20 cellular contexts compared by ENCODE assay signal in the genomic region with DNA sequence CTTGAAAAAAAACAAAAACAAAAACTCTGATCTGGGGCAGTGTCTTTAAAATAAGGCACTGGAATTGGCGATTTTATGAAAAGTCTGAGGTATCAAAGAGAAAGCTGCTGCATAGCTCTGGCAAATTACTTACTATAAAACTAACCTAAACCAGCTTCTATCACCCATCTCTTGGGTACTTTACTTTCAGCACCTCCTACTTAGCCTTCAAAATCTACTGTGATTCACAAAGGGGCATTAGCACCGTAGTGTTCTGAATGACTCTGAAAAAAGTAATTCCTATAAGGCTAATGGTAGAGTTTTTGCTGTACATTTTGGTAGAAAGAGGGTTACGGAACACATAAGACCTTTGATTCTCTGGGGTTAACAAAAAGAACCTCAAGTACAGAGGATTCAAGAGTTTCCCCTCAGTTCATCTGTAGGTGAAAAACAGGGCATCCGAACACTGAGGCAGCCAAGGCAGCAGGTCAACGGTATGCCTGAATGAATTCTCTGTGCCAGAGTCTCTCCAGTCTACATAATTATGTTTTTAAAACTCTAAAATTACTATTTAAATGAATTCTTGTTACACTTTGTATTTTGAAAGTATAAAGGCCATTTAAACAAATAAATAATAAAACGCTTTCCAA.
A peak's percentile ranks its signal among the peaks of the same experiment; 100 is the strongest.
DNase-seq lines count a peak whose midpoint lies in the region; ATAC-seq lines count a peak whose summit lies in the region.
"Had no signal": no experiment of that assay in that cellular context is flagged by ENCODE, and none has a peak within 500 bp of the region (broad histone marks: within the 10 kb centered on the region; RNA-seq: fewer than 3 reads in every experiment).

No MANE protein-coding gene starts in this region.

- peaks cover 6% of the 10 kb centered on the region; the same call in 1 of the 2 replicates for H3K4me1 ChIP-seq in GM23248 (ENCODE audit: insufficient read depth)
- H3K4me1 ChIP-seq: HAP-1, left ventricle myocardium inferior, right lobe of liver had no signal

- no peaks in the 10 kb centered on the region for H3K27me3 ChIP-seq in GM23248 (replicated peaks; ENCODE audit: insufficient read depth)
- H3K27me3 ChIP-seq: esophagus muscularis mucosa, right lobe of liver had no signal

- H3K27ac Mint-ChIP-seq in activated T-cell treated with anti-CD3 and anti-CD28 coated beads, Interleukin-2, amount 50 U/mL, for 24 hours = peak overlapping the region; percentile 83
- H3K27ac Mint-ChIP-seq in activated naive CD8-positive, alpha-beta T cell treated with anti-CD3 and anti-CD28 coated beads, Interleukin-2, amount 10 ng/mL, durations not matched to agents 7 days and 5 days = peak overlapping the region; percentile 2
- peak overlapping the region; percentile 56 for H3K27ac Mint-ChIP-seq in stimulated activated effector memory CD8-positive, alpha-beta T cell treated with anti-CD3 and anti-CD28 coated beads, Interleukin-12 subunit alpha, Interleukin-12 subunit beta, amount 100 ng/mL, for 72 hours
- H3K27ac Mint-ChIP-seq: stimulated activated naive B cell treated with anti-CD40 and anti-IgM and Interleukin-4, amounts not matched to agents 10 μg/mL and 1 μg/mL and 100 μg/mL, for 72 hours had no signal

- no peaks in the 10 kb centered on the region for H3K27me3 Mint-ChIP-seq in activated T-cell treated with anti-CD3 and anti-CD28 coated beads, Interleukin-2, amount 50 U/mL, for 24 hours
- no peaks in the 10 kb centered on the region for H3K27me3 Mint-ChIP-seq in activated naive CD8-positive, alpha-beta T cell treated with anti-CD3 and anti-CD28 coated beads, Interleukin-2, amount 10 ng/mL, durations not matched to agents 7 days and 5 days
- H3K27me3 Mint-ChIP-seq: stimulated activated naive B cell treated with anti-CD40 and anti-IgM and Interleukin-4, amounts not matched to agents 10 μg/mL and 1 μg/mL and 100 μg/mL, for 72 hours had no signal

- peaks cover 97% of the 10 kb centered on the region for H3K79me2 ChIP-seq in GM23248 (ENCODE audit: insufficient read depth)

- H3F3A ChIP-seq in GM23248 (ENCODE audit: insufficient read depth) = peaks cover 57% of the 10 kb centered on the region; the same call in 1 of the 2 replicates

- H3K9me3 Mint-ChIP-seq in activated T-cell treated with anti-CD3 and anti-CD28 coated beads, Interleukin-2, amount 50 U/mL, for 24 hours = no peaks in the 10 kb centered on the region
- H3K9me3 Mint-ChIP-seq in activated naive CD8-positive, alpha-beta T cell treated with anti-CD3 and anti-CD28 coated beads, Interleukin-2, amount 10 ng/mL, durations not matched to agents 7 days and 5 days = no peaks in the 10 kb centered on the region
- no peaks in the 10 kb centered on the region for H3K9me3 Mint-ChIP-seq in stimulated activated effector memory CD8-positive, alpha-beta T cell treated with anti-CD3 and anti-CD28 coated beads, Interleukin-12 subunit alpha, Interleukin-12 subunit beta, amount 100 ng/mL, for 72 hours
- H3K9me3 Mint-ChIP-seq: stimulated activated naive B cell treated with anti-CD40 and anti-IgM and Interleukin-4, amounts not matched to agents 10 μg/mL and 1 μg/mL and 100 μg/mL, for 72 hours had no signal

- no peaks in the 10 kb centered on the region for H4K20me1 ChIP-seq in GM23248 (ENCODE audit: insufficient read depth)

- DNase-seq in activated T-cell treated with anti-CD3 and anti-CD28 coated beads, Interleukin-2, amount 50 U/mL, for 24 hours = no peak
- DNase-seq in activated T-cell treated with anti-CD3 and anti-CD28 coated beads, Interleukin-2, amount 50 U/mL, for 48 hours = no peak
- DNase-seq in GM23248 = no peak
- no peak for DNase-seq in activated naive CD8-positive, alpha-beta T cell treated with anti-CD3 and anti-CD28 coated beads, Interleukin-2, amount 10 ng/mL, durations not matched to agents 7 days and 5 days
- DNase-seq in stimulated activated effector memory CD8-positive, alpha-beta T cell treated with anti-CD3 and anti-CD28 coated beads, Interleukin-12 subunit alpha, Interleukin-12 subunit beta, amount 100 ng/mL, for 72 hours (ENCODE audit: low spot score in 2 of 2) = no peak
- DNase-seq in NCI-H748 treated with DMSO at 0.1 percent for 48 hours (lab: John Stamatoyannopoulos, UW) = no peak
- DNase-seq in mesenteric fat pad (ENCODE audit: low spot score) = no peak
- DNase-seq: DMS79; glutamatergic neuron; KG1; left ventricle myocardium inferior; NCI-H526 treated with DMSO at 0.1 percent for 48 hours; right lobe of liver; SIG-M5; stimulated activated naive B cell treated with anti-CD40 and anti-IgM and Interleukin-4, amounts not matched to agents 10 μg/mL and 1 μg/mL and 100 μg/mL, for 72 hours; T-helper 9 cell; trophoblast cell had no signal

- H3K4me3 Mint-ChIP-seq in activated T-cell treated with anti-CD3 and anti-CD28 coated beads, Interleukin-2, amount 50 U/mL, for 24 hours = no peak overlapping the region
- H3K4me3 Mint-ChIP-seq in activated naive CD8-positive, alpha-beta T cell treated with anti-CD3 and anti-CD28 coated beads, Interleukin-2, amount 10 ng/mL, durations not matched to agents 7 days and 5 days = no peak overlapping the region
- no peak overlapping the region for H3K4me3 Mint-ChIP-seq in stimulated activated effector memory CD8-positive, alpha-beta T cell treated with anti-CD3 and anti-CD28 coated beads, Interleukin-12 subunit alpha, Interleukin-12 subunit beta, amount 100 ng/mL, for 72 hours
- H3K4me3 Mint-ChIP-seq: stimulated activated naive B cell treated with anti-CD40 and anti-IgM and Interleukin-4, amounts not matched to agents 10 μg/mL and 1 μg/mL and 100 μg/mL, for 72 hours had no signal

- in situ Hi-C loops in GM23248 (cut with MboI) = no loop called here

- no peaks in the 10 kb centered on the region for H3K9me3 ChIP-seq in GM23248 (ENCODE audit: low read depth)
- H3K9me3 ChIP-seq: esophagus muscularis mucosa, HAP-1, left ventricle myocardium inferior, right lobe of liver had no signal

- no peak for ATAC-seq in activated naive CD8-positive, alpha-beta T cell treated with anti-CD3 and anti-CD28 coated beads, Interleukin-2, amount 10 ng/mL, durations not matched to agents 7 days and 5 days (ENCODE audit: low read depth)
- peak; percentile 56 for ATAC-seq in stimulated activated effector memory CD8-positive, alpha-beta T cell treated with anti-CD3 and anti-CD28 coated beads, Interleukin-12 subunit alpha, Interleukin-12 subunit beta, amount 100 ng/mL, for 72 hours
- no peak for ATAC-seq in GM19463 (IDR thresholded peaks at IDR 0.05; ENCODE audit: unreplicated experiment)
- ATAC-seq: right lobe of liver; stimulated activated naive B cell treated with anti-CD40 and anti-IgM and Interleukin-4, amounts not matched to agents 10 μg/mL and 1 μg/mL and 100 μg/mL, for 72 hours had no signal

- H3K4me2 ChIP-seq in GM23248 (ENCODE audit: unreplicated experiment) = peak overlapping the region; percentile 30

- POLR2A ChIA-PET in activated naive CD8-positive, alpha-beta T cell treated with anti-CD3 and anti-CD28 coated beads, Interleukin-2, amount 10 ng/mL, durations not matched to agents 7 days and 5 days (lab: Charles Lee) = interaction anchor here (0.7 to 2.0 kb wide), 2 partner anchors 35 to 104 kb away, joined by 4 to 6 read pairs; partner anchors contain the start of gene CDK17

- H3K36me3 Mint-ChIP-seq in activated T-cell treated with anti-CD3 and anti-CD28 coated beads, Interleukin-2, amount 50 U/mL, for 24 hours (ENCODE audit: low read depth) = peaks cover 75% of the 10 kb centered on the region
- peaks cover 26% of the 10 kb centered on the region for H3K36me3 Mint-ChIP-seq in activated naive CD8-positive, alpha-beta T cell treated with anti-CD3 and anti-CD28 coated beads, Interleukin-2, amount 10 ng/mL, durations not matched to agents 7 days and 5 days
- H3K36me3 Mint-ChIP-seq in stimulated activated effector memory CD8-positive, alpha-beta T cell treated with anti-CD3 and anti-CD28 coated beads, Interleukin-12 subunit alpha, Interleukin-12 subunit beta, amount 100 ng/mL, for 72 hours = peaks cover 84% of the 10 kb centered on the region

- H3K9me2 ChIP-seq in GM23248 (ENCODE audit: insufficient read depth) = no peaks in the 10 kb centered on the region

- WGBS in GM23248 (ENCODE audit: low coverage in 1 of 2, low lambda C conversion rate in 2 of 2, missing lambda C conversion rate in 2 of 2), 2 experiments = 83 to 85% methylated on average over 6 of the region's 6 CpGs

- H3K9ac ChIP-seq in GM23248 = no peak overlapping the region

- H3K36me3 ChIP-seq in GM23248 (ENCODE audit: low read depth) = peaks cover 59% of the 10 kb centered on the region

- no peak overlapping the region for H3K27ac ChIP-seq in GM23248
- H3K27ac ChIP-seq: esophagus muscularis mucosa, left ventricle myocardium inferior, right lobe of liver had no signal

- H3K4me1 Mint-ChIP-seq in activated T-cell treated with anti-CD3 and anti-CD28 coated beads, Interleukin-2, amount 50 U/mL, for 24 hours (ENCODE audit: low read depth) = peaks cover 31% of the 10 kb centered on the region
- peaks cover 6% of the 10 kb centered on the region for H3K4me1 Mint-ChIP-seq in activated naive CD8-positive, alpha-beta T cell treated with anti-CD3 and anti-CD28 coated beads, Interleukin-2, amount 10 ng/mL, durations not matched to agents 7 days and 5 days
- H3K4me1 Mint-ChIP-seq in stimulated activated effector memory CD8-positive, alpha-beta T cell treated with anti-CD3 and anti-CD28 coated beads, Interleukin-12 subunit alpha, Interleukin-12 subunit beta, amount 100 ng/mL, for 72 hours = peaks cover 6% of the 10 kb centered on the region
- H3K4me1 Mint-ChIP-seq: stimulated activated naive B cell treated with anti-CD40 and anti-IgM and Interleukin-4, amounts not matched to agents 10 μg/mL and 1 μg/mL and 100 μg/mL, for 72 hours had no signal

- H2AFZ ChIP-seq in GM23248 = no peak overlapping the region

- no peak overlapping the region for H3K4me3 ChIP-seq in GM23248
- H3K4me3 ChIP-seq: esophagus muscularis mucosa, HAP-1, left ventricle myocardium inferior, right lobe of liver had no signal

Comparison
In these comparisons a context has a peak if more than half of its experiments do, and no peak if none do; other contexts are left out.
1. H3K27ac Mint-ChIP-seq: peak in every context shown above with its lines; median percentile 83 in activated T-cell treated with anti-CD3 and anti-CD28 coated beads, Interleukin-2, amount 50 U/mL, for 24 hours; 56 in stimulated activated effector memory CD8-positive, alpha-beta T cell treated with anti-CD3 and anti-CD28 coated beads, Interleukin-12 subunit alpha, Interleukin-12 subunit beta, amount 100 ng/mL, for 72 hours; 2 in activated naive CD8-positive, alpha-beta T cell treated with anti-CD3 and anti-CD28 coated beads, Interleukin-2, amount 10 ng/mL, durations not matched to agents 7 days and 5 days.